In genomic region chr2:217256261-217256660, GRCh38 we compare ENCODE assay signal across 19 cellular contexts.
A peak's percentile ranks its signal among the peaks of the same experiment; 100 is the strongest.
DNase-seq lines count a peak whose midpoint lies in the region; ATAC-seq and TF ChIP-seq lines count a peak whose summit lies in the region.
"Had no signal": no experiment of that assay in that cellular context is flagged by ENCODE, and none has a peak within 500 bp of the region (broad histone marks: within the 10 kb centered on the region; RNA-seq: fewer than 3 reads in every experiment).

No MANE protein-coding gene starts in this region.

- POLR2A ChIA-PET in HEK293T (lab: Yijun Ruan, JAX) = no interaction called here

- CTCF ChIA-PET in HEK293T (lab: Yijun Ruan, JAX) = no interaction called here

- H3K27ac ChIP-seq in left lung (no peak overlapping the region), spleen (peak overlapping the region in 5 of 8 donors; percentile 18 to 48 (median 24))
- H3K27ac ChIP-seq: breast epithelium, suprapubic skin had no signal

- in situ Hi-C loops in HAP-1 (cut with MboI; ENCODE audit: low sequenced_read_pairs) = no loop called here

- H3K27me3 ChIP-seq in HAP-1 (ENCODE audit: low read depth) (no peaks in the 10 kb centered on the region), left lung (no peaks in the 10 kb centered on the region), spleen (replicated peaks in 1 of 7) (peaks cover 0 to 12% (median 0%) of the 10 kb centered on the region in 7 donors)
- H3K27me3 ChIP-seq: breast epithelium, suprapubic skin had no signal

- no peak for TF ChIP-seq POLR2A in spleen (IDR thresholded peaks at IDR 0.05)

- TF ChIP-seq CTCF in left lung (IDR thresholded peaks at IDR 0.05) (no peak), spleen (IDR thresholded peaks at IDR 0.05 in 8 of 11, conservative IDR thresholded peaks at IDR 0.05 in 3 of 11) (no peak)

- no peaks in the 10 kb centered on the region for H3K36me3 ChIP-seq in HAP-1 (replicated peaks)
- H3K36me3 ChIP-seq in left lung = no peaks in the 10 kb centered on the region
- H3K36me3 ChIP-seq in spleen = no peaks in the 10 kb centered on the region
- H3K36me3 ChIP-seq: breast epithelium, suprapubic skin had no signal

- H3K9me3 ChIP-seq in HAP-1 (no peaks in the 10 kb centered on the region), left lung (no peaks in the 10 kb centered on the region), spleen (no peaks in the 10 kb centered on the region)
- H3K9me3 ChIP-seq: breast epithelium, suprapubic skin had no signal

- DNase-seq in HAP-1 (ENCODE audit: low spot score in 2 of 2) = peak; percentile 72 to 95
- DNase-seq in amniotic epithelial cell (ENCODE audit: low read depth) = peak; percentile 61
- no peak for DNase-seq in left lung
- no peak for DNase-seq in spleen
- DNase-seq in SHP77 treated with DMSO at 0.1 percent for 48 hours (lab: John Stamatoyannopoulos, UW) = no peak
- DNase-seq in HEK293T (ENCODE audit: extremely low spot score) = no peak
- DNase-seq: activated CD4-positive, alpha-beta T cell treated with anti-CD3 and anti-CD28 coated beads for 4 hours; activated naive CD4-positive, alpha-beta T cell treated with anti-CD3 and anti-CD28 coated beads for 36 hours; CD4-positive, alpha-beta T cell; DND-41; HCEC 1CT; naive thymus-derived CD8-positive, alpha-beta T cell; NCI-H2171 treated with DMSO at 0.1 percent for 48 hours; NK-92 treated with Interleukin-12 subunit alpha and Interleukin-12 subunit beta, amount 100 ng/mL, for 24 hours; stimulated activated CD4-positive, alpha-beta T cell treated with anti-CD3 and anti-CD28 coated beads, Interleukin-1b, Interleukin-23, amount 100 ng/mL, for 48 hours; T-helper 17 cell had no signal

- intact Hi-C loops in left lung (cut with DNase I) (no loop called here), spleen (cut with DNase I; ENCODE audit: low total_unique reads) (no loop called here)

- WGBS in spleen, 5 donors = 67 to 84% (median 76%) methylated on average over 3 of the region's 3 CpGs

- no peak overlapping the region for H3K4me3 ChIP-seq in HAP-1
- no peak overlapping the region for H3K4me3 ChIP-seq in left lung
- H3K4me3 ChIP-seq in spleen = no peak overlapping the region
- H3K4me3 ChIP-seq: breast epithelium, suprapubic skin had no signal

- ATAC-seq in left lung = peak; percentile 55
- ATAC-seq in GM18868 (IDR thresholded peaks at IDR 0.05; ENCODE audit: unreplicated experiment) = no peak
- ATAC-seq: naive thymus-derived CD8-positive, alpha-beta T cell; T-helper 17 cell had no signal

- peaks cover 17% of the 10 kb centered on the region for H3K4me1 ChIP-seq in HAP-1
- no peaks in the 10 kb centered on the region for H3K4me1 ChIP-seq in left lung
- H3K4me1 ChIP-seq in spleen = peaks cover 0 to 4% (median 0%) of the 10 kb centered on the region in 6 donors
- H3K4me1 ChIP-seq: breast epithelium, suprapubic skin had no signal

TF ChIP-seq in HEK293T, 16 proteins besides CTCF, POLR2A, EP300 and RAD21:
- no peak for TF ChIP-seq L3MBTL2 (conservative IDR thresholded peaks at IDR 0.05)
- TF ChIP-seq FOXK2 (IDR thresholded peaks at IDR 0.05) = no peak
- TF ChIP-seq SP1 (IDR thresholded peaks at IDR 0.05) = no peak
- no peak for TF ChIP-seq SUZ12 (IDR thresholded peaks at IDR 0.05)
- no peak for TF ChIP-seq HDGF (IDR thresholded peaks at IDR 0.05; ENCODE audit: borderline replicate concordance)
- no peak for TF ChIP-seq BHLHE40 (IDR thresholded peaks at IDR 0.05; ENCODE audit: borderline replicate concordance)
- TF ChIP-seq ARNT (IDR thresholded peaks at IDR 0.05) = no peak
- TF ChIP-seq CTBP1 (IDR thresholded peaks at IDR 0.05; ENCODE audit: borderline replicate concordance) = no peak
- TF ChIP-seq LEF1 (IDR thresholded peaks at IDR 0.05; ENCODE audit: borderline replicate concordance) = no peak
- TF ChIP-seq ELF4 (IDR thresholded peaks at IDR 0.05) = no peak
- no peak for TF ChIP-seq NFRKB (IDR thresholded peaks at IDR 0.05)
- TF ChIP-seq FOXA1 (IDR thresholded peaks at IDR 0.05) = no peak
- TF ChIP-seq ZNF384 (IDR thresholded peaks at IDR 0.05) = no peak
- TF ChIP-seq FOXM1 (IDR thresholded peaks at IDR 0.05; ENCODE audit: borderline replicate concordance) = no peak
- TF ChIP-seq PKNOX1 (IDR thresholded peaks at IDR 0.05) = no peak
- TF ChIP-seq TARDBP (IDR thresholded peaks at IDR 0.05) = no peak

Comparison
In these comparisons a context has a peak if more than half of its experiments do, and no peak if none do; other contexts are left out.
1. DNase-seq: peak in HAP-1 (2 of 2) and amniotic epithelial cell (single experiment); none in left lung (0 of 2), spleen (single experiment), SHP77 treated with DMSO at 0.1 percent for 48 hours (single experiment) and HEK293T (single experiment).
2. H3K27ac ChIP-seq: peak in spleen (5 of 8); none in left lung (0 of 2).